ENCODE assay signal across 8 cellular contexts in genomic region chr16:74666425-74667214, GRCh38. TPM values are rescaled to one million over a fixed set of nuclear protein-coding genes. Genes with fewer than 3 reads are reported as not detected.
DNase-seq lines count a peak whose midpoint lies in the region; ATAC-seq and TF ChIP-seq lines count a peak whose summit lies in the region.

TSS of gene RFWD3 (minus strand) at chr16:74666877. CDS start at chr16:74661449, 5,428 bp downstream.

- no peak for TF ChIP-seq EP300 in esophagus muscularis mucosa (IDR thresholded peaks at IDR 0.05)

- H3K27me3 Mint-ChIP-seq in activated T-cell treated with anti-CD3 and anti-CD28 coated beads, Interleukin-2, amount 50 U/mL, for 4 hours (ENCODE audit: low read depth): no peaks in the 10 kb centered on the region

- H3K4me3 ChIP-seq in Panc1 (ENCODE audit: low read depth in 2 of 2, low read length in 2 of 2) (peak within 1 kb of the TSS; percentile 80 to 84), esophagus muscularis mucosa (peak within 1 kb of the TSS; percentile 72 to 97 (median 86)), muscle layer of duodenum (ENCODE audit: low read depth in 1 of 2, low read length in 2 of 2) (peak within 1 kb of the TSS; percentile 83 to 99)

- H3K4me1 ChIP-seq in Panc1 (ENCODE audit: control insufficient read depth, insufficient read depth, low read length) (no peaks in the 10 kb centered on the region; the same call in 1 of the 2 replicates), esophagus muscularis mucosa (peaks cover 11 to 34% (median 22%) of the 10 kb centered on the region in 4 donors), muscle layer of duodenum (ENCODE audit: control insufficient read depth in 1 of 2, insufficient read depth in 2 of 2, low read length in 2 of 2) (peaks cover 0 to 14% of the 10 kb centered on the region in 2 donors)

- H3K36me3 Mint-ChIP-seq in activated T-cell treated with anti-CD3 and anti-CD28 coated beads, Interleukin-2, amount 50 U/mL, for 4 hours (ENCODE audit: insufficient read depth): peaks cover 24% of the 10 kb centered on the region

- H3K4me3 Mint-ChIP-seq in activated T-cell treated with anti-CD3 and anti-CD28 coated beads, Interleukin-2, amount 50 U/mL, for 4 hours: peak within 1 kb of the TSS; percentile 94

- in situ Hi-C loops in Panc1 (cut with HindIII; ENCODE audit: low pct_unique_long_range_greater_than_20kb, low sequenced_read_pairs): no loop called here

- CTCF ChIA-PET in Panc1 (lab: Charles Lee): interaction anchor here (1.4 kb wide), 1 partner anchor 26 kb away, joined by 4 read pairs; no protein-coding TSS in a partner anchor

- BruUV-seq in Panc1 (replicated peaks; lab: Mats Ljungman, UMichigan): no TSS peak

- no peaks in the 10 kb centered on the region for H3K9me3 Mint-ChIP-seq in activated T-cell treated with anti-CD3 and anti-CD28 coated beads, Interleukin-2, amount 50 U/mL, for 4 hours

- TF ChIP-seq CTCF in Panc1 (IDR thresholded peaks at IDR 0.05): no peak
- TF ChIP-seq CTCF in esophagus muscularis mucosa (IDR thresholded peaks at IDR 0.05): no peak

- H3K27me3 ChIP-seq in Panc1 (ENCODE audit: control insufficient read depth, insufficient read depth, low read length): no peaks in the 10 kb centered on the region
- H3K27me3 ChIP-seq in esophagus muscularis mucosa: no peaks in the 10 kb centered on the region
- H3K27me3 ChIP-seq in muscle layer of duodenum (ENCODE audit: low read depth, low read length): no peaks in the 10 kb centered on the region

- POLR2A ChIA-PET in Panc1 (lab: Charles Lee): interaction anchor here (0.5 to 0.9 kb wide), 7 partner anchors 30 to 384 kb away, joined by 3 to 17 read pairs (median 5); partner anchors contain the start of gene WDR59

- DNase-seq in DMS53 (lab: John Stamatoyannopoulos, UW) (peak; percentile 99), KG1 (lab: John Stamatoyannopoulos, UW) (peak; percentile 88), Panc1 (ENCODE audit: low read depth, low spot score) (peak; percentile 81), esophagus muscularis mucosa (ENCODE audit: extremely low spot score) (peak; percentile 99)
- peak; percentile 94 for DNase-seq in activated T-cell treated with anti-CD3 and anti-CD28 coated beads, Interleukin-2, amount 50 U/mL, for 4 hours
- peak; percentile 94 to 98 for DNase-seq in stimulated activated CD8-positive, alpha-beta memory T cell treated with anti-CD3 and anti-CD28 coated beads, Interleukin-7, amount 100 ng/mL, for 4 hours (ENCODE audit: low read depth in 2 of 2)

- ATAC-seq in GM21723 (IDR thresholded peaks at IDR 0.05; ENCODE audit: unreplicated experiment) (peak; percentile 100), Panc1 (peak; percentile 100)
- peak; percentile 99 to 100 for ATAC-seq in activated T-cell treated with anti-CD3 and anti-CD28 coated beads, Interleukin-2, amount 50 U/mL, for 4 hours

- 1% methylated on average over 21 of the region's 63 CpGs for WGBS in esophagus muscularis mucosa

- intact Hi-C loops in Panc1 (cut with micrococcal nuclease; ENCODE audit: unreplicated experiment): no loop called here
- intact Hi-C loops in esophagus muscularis mucosa (cut with DNase I): no loop called here

- no peaks in the 10 kb centered on the region for H3K9me3 ChIP-seq in Panc1 (ENCODE audit: control insufficient read depth, insufficient read depth, low read depth, low read length)
- no peaks in the 10 kb centered on the region for H3K9me3 ChIP-seq in esophagus muscularis mucosa
- no peaks in the 10 kb centered on the region for H3K9me3 ChIP-seq in muscle layer of duodenum (ENCODE audit: control insufficient read depth in 1 of 2, low read length in 2 of 2)

- peaks cover 32% of the 10 kb centered on the region for H3K4me1 Mint-ChIP-seq in activated T-cell treated with anti-CD3 and anti-CD28 coated beads, Interleukin-2, amount 50 U/mL, for 4 hours (ENCODE audit: low read depth)

- H3K27ac ChIP-seq in Panc1 (ENCODE audit: low read length): peak within 1 kb of the TSS; percentile 93
- H3K27ac ChIP-seq in esophagus muscularis mucosa (replicated peaks in 1 of 4): peak within 1 kb of the TSS; percentile 69 to 84 (median 76)
- H3K27ac ChIP-seq in muscle layer of duodenum (ENCODE audit: low read length): peak within 1 kb of the TSS; percentile 51

- H3K36me3 ChIP-seq in Panc1 (ENCODE audit: control insufficient read depth, insufficient read depth, low read length) (peaks cover 20% of the 10 kb centered on the region), esophagus muscularis mucosa (peaks cover 0 to 29% (median 26%) of the 10 kb centered on the region in 4 donors), muscle layer of duodenum (ENCODE audit: control insufficient read depth in 1 of 2, insufficient read depth in 2 of 2, low read length in 2 of 2) (peaks cover 20 to 21% of the 10 kb centered on the region in 2 donors)

- TF ChIP-seq POLR2A in esophagus muscularis mucosa (IDR thresholded peaks at IDR 0.05; ENCODE audit: low read depth): no peak

RNA-seq across cellular contexts. Expression of gene RFWD3, which starts in this region (rescaled TPM):
- total RNA-seq in Panc1 (2021; ENCODE audit: unreplicated experiment) (53.7 TPM), esophagus muscularis mucosa (10 to 100 TPM in 2 of 4 donors, 1 to 10 TPM in 2; 6.8 to 13.3 (median 10.1) TPM)
- polyA plus RNA-seq in Panc1 (2012; ENCODE audit: insufficient read length): 16.0 TPM
- 10 to 100 TPM; 70.8 to 97.0 (median 76.3) TPM for total RNA-seq in activated T-cell treated with anti-CD3 and anti-CD28 coated beads, Interleukin-2, amount 50 U/mL, for 4 hours

Comparison
In these comparisons a context has a peak if more than half of its experiments do, and no peak if none do; other contexts are left out.
1. Peak in every context shown above with its lines: DNase-seq, ATAC-seq, H3K4me3 ChIP-seq and H3K27ac ChIP-seq.